13 cellular contexts compared by ENCODE assay signal in genomic region chr1:184929711-184930202, GRCh38. TPM values are rescaled to one million over a fixed set of nuclear protein-coding genes. Genes with fewer than 3 reads are reported as not detected.
DNase-seq lines count a peak whose midpoint lies in the region; ATAC-seq and TF ChIP-seq lines count a peak whose summit lies in the region.
"Had no signal": no experiment of that assay in that cellular context is flagged by ENCODE, and none has a peak within 500 bp of the region (broad histone marks: within the 10 kb centered on the region; RNA-seq: fewer than 3 reads in every experiment).

No MANE protein-coding gene starts in this region.

- no peaks in the 10 kb centered on the region for H3K27me3 Mint-ChIP-seq in dendritic cell treated with granulocyte-macrophage colony-stimulating factor and Interleukin-4, amounts not matched to agents 40 ng/mL and 50 ng/mL, for 4 days
- H3K27me3 Mint-ChIP-seq in type B pancreatic cell = no peaks in the 10 kb centered on the region
- H3K27me3 Mint-ChIP-seq: activated T-cell treated with anti-CD3 and anti-CD28 coated beads, Interleukin-2, amount 50 U/mL, for 24 hours; IgD-negative memory B cell; stimulated activated memory B cell treated with anti-CD40 and anti-IgM and Interleukin-4, amounts not matched to agents 10 μg/mL and 1 μg/mL and 100 μg/mL, for 72 hours had no signal

- H3K36me3 ChIP-seq in heart left ventricle (peaks cover 0 to 13% (median 0%) of the 10 kb centered on the region in 9 donors), upper lobe of left lung (no peaks in the 10 kb centered on the region)

- H3K9me3 ChIP-seq in heart left ventricle (peaks cover 0 to 9% (median 0%) of the 10 kb centered on the region in 12 donors), upper lobe of left lung (no peaks in the 10 kb centered on the region)

- peaks cover 22% of the 10 kb centered on the region for H3K36me3 Mint-ChIP-seq in dendritic cell treated with granulocyte-macrophage colony-stimulating factor and Interleukin-4, amounts not matched to agents 40 ng/mL and 50 ng/mL, for 4 days (ENCODE audit: low read depth)
- H3K36me3 Mint-ChIP-seq in type B pancreatic cell = no peaks in the 10 kb centered on the region
- H3K36me3 Mint-ChIP-seq: brain had no signal

- H3K27ac ChIP-seq in heart left ventricle (peak overlapping the region in 7 of 12 donors; percentile 17 to 53 (median 27)), upper lobe of left lung (no peak overlapping the region)

- 51 to 64% (median 62%) methylated on average over 3 of the region's 3 CpGs for WGBS in heart left ventricle, 4 donors
- 45 to 49% methylated on average over 3 of the region's 3 CpGs for WGBS in upper lobe of left lung, 2 donors

- no peak for TF ChIP-seq CTCF in heart left ventricle (IDR thresholded peaks at IDR 0.05)
- TF ChIP-seq CTCF in type B pancreatic cell (conservative IDR thresholded peaks at IDR 0.05) = no peak
- no peak for TF ChIP-seq CTCF in upper lobe of left lung (IDR thresholded peaks at IDR 0.05)

- H3K27me3 ChIP-seq in heart left ventricle (no peaks in the 10 kb centered on the region), upper lobe of left lung (no peaks in the 10 kb centered on the region)

- ATAC-seq in heart left ventricle (peak in 1 of 4 donors; percentile 7), HG02623 (IDR thresholded peaks at IDR 0.05; ENCODE audit: unreplicated experiment) (no peak), upper lobe of left lung (ENCODE audit: low FRiP score in 2 of 2) (no peak)
- ATAC-seq: left cardiac atrium; stimulated activated memory B cell treated with anti-CD40 and anti-IgM and Interleukin-4, amounts not matched to agents 10 μg/mL and 1 μg/mL and 100 μg/mL, for 72 hours had no signal

- intact Hi-C loops in heart left ventricle (cut with DNase I) (loop anchor here in 1 of 10 donors (5.0 kb wide), 1 partner anchor 47 kb away; no protein-coding TSS in a partner anchor), cardiac septum (cut with DNase I) (no loop called here)
- intact Hi-C loops in dendritic cell treated with granulocyte-macrophage colony-stimulating factor and Interleukin-4, amounts not matched to agents 40 ng/mL and 50 ng/mL, for 4 days (cut with micrococcal nuclease) = no loop called here

- DNase-seq in heart left ventricle = no peak
- no peak for DNase-seq in cardiac septum (ENCODE audit: low spot score)
- DNase-seq in NCI-H526 treated with DMSO at 0.1 percent for 48 hours (lab: John Stamatoyannopoulos, UW) = peak; percentile 56
- no peak for DNase-seq in type B pancreatic cell (ENCODE audit: extremely low spot score, unreplicated experiment)
- no peak for DNase-seq in activated CD4-positive, CD25-positive, alpha-beta regulatory T cell treated with anti-CD3 and anti-CD28 coated beads, Interleukin-2, amount 50 U/mL, for 72 hours
- no peak for DNase-seq in upper lobe of left lung
- DNase-seq: activated T-cell treated with anti-CD3 and anti-CD28 coated beads, Interleukin-2, amount 50 U/mL, for 24 hours; left cardiac atrium had no signal

- H3K4me3 ChIP-seq in heart left ventricle = no peak overlapping the region
- no peak overlapping the region for H3K4me3 ChIP-seq in upper lobe of left lung

- H3K9me3 Mint-ChIP-seq in dendritic cell treated with granulocyte-macrophage colony-stimulating factor and Interleukin-4, amounts not matched to agents 40 ng/mL and 50 ng/mL, for 4 days = peaks cover 16% of the 10 kb centered on the region
- peaks cover 18% of the 10 kb centered on the region for H3K9me3 Mint-ChIP-seq in type B pancreatic cell

- H3K4me1 Mint-ChIP-seq in dendritic cell treated with granulocyte-macrophage colony-stimulating factor and Interleukin-4, amounts not matched to agents 40 ng/mL and 50 ng/mL, for 4 days (ENCODE audit: low read depth) = peaks cover 40% of the 10 kb centered on the region
- H3K4me1 Mint-ChIP-seq in type B pancreatic cell (ENCODE audit: unreplicated experiment) = peaks cover 12% of the 10 kb centered on the region
- H3K4me1 Mint-ChIP-seq: brain; stimulated activated memory B cell treated with anti-CD40 and anti-IgM and Interleukin-4, amounts not matched to agents 10 μg/mL and 1 μg/mL and 100 μg/mL, for 72 hours had no signal

- peak overlapping the region; percentile 30 for H3K27ac Mint-ChIP-seq in dendritic cell treated with granulocyte-macrophage colony-stimulating factor and Interleukin-4, amounts not matched to agents 40 ng/mL and 50 ng/mL, for 4 days
- H3K27ac Mint-ChIP-seq in type B pancreatic cell = peak overlapping the region; percentile 65
- H3K27ac Mint-ChIP-seq: activated T-cell treated with anti-CD3 and anti-CD28 coated beads, Interleukin-2, amount 50 U/mL, for 24 hours; brain; IgD-negative memory B cell; stimulated activated memory B cell treated with anti-CD40 and anti-IgM and Interleukin-4, amounts not matched to agents 10 μg/mL and 1 μg/mL and 100 μg/mL, for 72 hours had no signal

- H3K4me3 Mint-ChIP-seq in dendritic cell treated with granulocyte-macrophage colony-stimulating factor and Interleukin-4, amounts not matched to agents 40 ng/mL and 50 ng/mL, for 4 days = no peak overlapping the region
- peak overlapping the region; percentile 37 for H3K4me3 Mint-ChIP-seq in type B pancreatic cell
- H3K4me3 Mint-ChIP-seq: activated T-cell treated with anti-CD3 and anti-CD28 coated beads, Interleukin-2, amount 50 U/mL, for 24 hours; brain; IgD-negative memory B cell; stimulated activated memory B cell treated with anti-CD40 and anti-IgM and Interleukin-4, amounts not matched to agents 10 μg/mL and 1 μg/mL and 100 μg/mL, for 72 hours had no signal

- H3K4me1 ChIP-seq in heart left ventricle (peaks cover 0 to 50% (median 16%) of the 10 kb centered on the region in 12 donors), upper lobe of left lung (peaks cover 8 to 11% (median 10%) of the 10 kb centered on the region in 4 donors)

- TF ChIP-seq POLR2A in heart left ventricle (IDR thresholded peaks at IDR 0.05) = no peak
- no peak for TF ChIP-seq POLR2A in upper lobe of left lung (IDR thresholded peaks at IDR 0.05)

- no peak for TF ChIP-seq EP300 in upper lobe of left lung (IDR thresholded peaks at IDR 0.05)

RNA-seq across cellular contexts. Expression of gene NIBAN1, which starts 44.6 kb away (rescaled TPM):
- total RNA-seq in heart left ventricle = 100 to 1,000 TPM; 223 to 609 (median 282) TPM
- polyA plus RNA-seq in heart left ventricle = 100 to 1,000 TPM in 1 of 2 donors, 10 to 100 TPM in 1; 86.0 to 132 TPM
- 351 TPM for total RNA-seq in cardiac septum
- total RNA-seq in type B pancreatic cell (ENCODE audit: low replicate concordance) = 3.1 and 3.5 TPM in 2 replicates
- total RNA-seq in upper lobe of left lung = 10 to 100 TPM; 23.0 to 46.3 (median 39.2) TPM

Comparison
In these comparisons a context has a peak if more than half of its experiments do, and no peak if none do; other contexts are left out.
1. H3K27ac ChIP-seq: peak in heart left ventricle (7 of 12); none in upper lobe of left lung (0 of 4).